In the genomic region with DNA sequence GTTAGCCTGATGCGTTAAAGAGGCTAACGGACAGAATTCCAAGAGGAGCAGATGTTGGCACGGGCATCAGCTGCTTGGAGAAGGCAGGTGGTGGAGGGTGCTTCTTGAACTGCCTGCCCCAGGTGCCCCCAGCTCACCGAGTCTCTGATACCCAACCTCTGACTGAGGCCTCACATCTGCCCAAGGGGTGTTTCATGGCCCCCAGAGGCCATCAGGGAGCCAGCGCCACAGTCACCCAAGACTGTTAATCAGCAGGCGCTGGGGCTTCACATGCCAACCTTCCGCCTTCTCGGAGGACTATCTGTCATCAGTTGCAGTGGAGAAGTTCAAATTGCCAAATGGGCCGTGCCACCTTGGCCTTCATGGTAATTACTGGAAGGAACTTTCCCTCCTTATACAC, we compare ENCODE assay signal across 22 cellular contexts.
DNase-seq lines count a peak whose midpoint lies in the region; ATAC-seq and TF ChIP-seq lines count a peak whose summit lies in the region.
"Had no signal": no experiment of that assay in that cellular context is flagged by ENCODE, and none has a peak within 500 bp of the region (broad histone marks: within the 10 kb centered on the region; RNA-seq: fewer than 3 reads in every experiment).

No MANE protein-coding gene starts in this region.

- no peak overlapping the region for H3K4ac ChIP-seq in neuronal stem cell (ENCODE audit: low read length)

- H3K4me3 ChIP-seq in neuronal stem cell (ENCODE audit: low read length in 2 of 2) = no peak overlapping the region
- H3K4me3 ChIP-seq in upper lobe of right lung = no peak overlapping the region
- H3K4me3 ChIP-seq: A549; BLaER1 treated with 17β-estradiol and CSF1 and Interleukin-3, amounts not matched to agents 10 nM and 100 nM; GM23248; PC-9; SJSA1 had no signal

- H3K79me1 ChIP-seq in neuronal stem cell (ENCODE audit: low read depth, low read length) = no peaks in the 10 kb centered on the region

- DNase-seq in activated naive CD8-positive, alpha-beta T cell treated with anti-CD3 and anti-CD28 coated beads, Interleukin-2, amount 10 ng/mL, durations not matched to agents 7 days and 5 days = peak; percentile 4
- DNase-seq in activated naive CD8-positive, alpha-beta T cell treated with anti-CD3 and anti-CD28 coated beads for 36 hours = no peak
- DNase-seq in neuronal stem cell (ENCODE audit: low spot score) (no peak), upper lobe of right lung (peak; percentile 54), amygdala (lab: John Stamatoyannopoulos, UW) (no peak)
- DNase-seq: AML-193, DMS53, GM23248, H7, KBM-7, NCI-H2029, NCI-H446 treated with DMSO at 0.1 percent for 48 hours, NCI-H526, NCI-H82, PC-9, Right ventricle myocardium superior had no signal

- no peak for TF ChIP-seq CTCF in brain (conservative IDR thresholded peaks at IDR 0.05)
- TF ChIP-seq CTCF in upper lobe of right lung (IDR thresholded peaks at IDR 0.05) = no peak

- WGBS in neuronal stem cell (ENCODE audit: extremely low coverage in 2 of 2, insufficient read length in 2 of 2, insufficient replicate concordance in 1 of 2), 2 donors = no CpG with 5 or more reads among the region's 9 CpGs

- H3K9me3 Mint-ChIP-seq in activated naive CD8-positive, alpha-beta T cell treated with anti-CD3 and anti-CD28 coated beads, Interleukin-2, amount 10 ng/mL, durations not matched to agents 7 days and 5 days = no peaks in the 10 kb centered on the region
- H3K9me3 Mint-ChIP-seq in activated naive CD8-positive, alpha-beta T cell treated with anti-CD3 and anti-CD28 coated beads for 36 hours = no peaks in the 10 kb centered on the region
- peaks cover 0 to 2% (median 0%) of the 10 kb centered on the region in 5 experiments for H3K9me3 Mint-ChIP-seq in brain
- H3K9me3 Mint-ChIP-seq: CD4-positive, alpha-beta T cell had no signal

- H3K27me3 Mint-ChIP-seq in activated naive CD8-positive, alpha-beta T cell treated with anti-CD3 and anti-CD28 coated beads, Interleukin-2, amount 10 ng/mL, durations not matched to agents 7 days and 5 days = no peaks in the 10 kb centered on the region
- H3K27me3 Mint-ChIP-seq in activated naive CD8-positive, alpha-beta T cell treated with anti-CD3 and anti-CD28 coated beads for 36 hours = no peaks in the 10 kb centered on the region
- H3K27me3 Mint-ChIP-seq in brain = peaks cover 4% of the 10 kb centered on the region
- H3K27me3 Mint-ChIP-seq: CD4-positive, alpha-beta T cell had no signal

- peak overlapping the region; percentile 65 for H2BK12ac ChIP-seq in neuronal stem cell (ENCODE audit: low read length)

- H3K27me3 ChIP-seq in neuronal stem cell (ENCODE audit: control insufficient read depth in 3 of 3, insufficient read depth in 3 of 3, low read depth in 1 of 3, low read length in 3 of 3) (no peaks in the 10 kb centered on the region), upper lobe of right lung (no peaks in the 10 kb centered on the region)
- H3K27me3 ChIP-seq: BLaER1 treated with 17β-estradiol and CSF1 and Interleukin-3, amounts not matched to agents 10 nM and 100 nM; SJSA1 had no signal

- H2AFZ ChIP-seq in neuronal stem cell (ENCODE audit: low read length) = no peak overlapping the region
- H2AFZ ChIP-seq: GM23248, PC-9 had no signal

- H3K36me3 ChIP-seq in neuronal stem cell (replicated peaks in 1 of 2; ENCODE audit: control insufficient read depth in 2 of 2, insufficient read depth in 2 of 2, low read length in 2 of 2) (no peaks in the 10 kb centered on the region), upper lobe of right lung (no peaks in the 10 kb centered on the region)
- H3K36me3 ChIP-seq: BLaER1 treated with 17β-estradiol and CSF1 and Interleukin-3, amounts not matched to agents 10 nM and 100 nM; SJSA1 had no signal

- no peaks in the 10 kb centered on the region for H3K36me3 Mint-ChIP-seq in activated naive CD8-positive, alpha-beta T cell treated with anti-CD3 and anti-CD28 coated beads, Interleukin-2, amount 10 ng/mL, durations not matched to agents 7 days and 5 days
- H3K36me3 Mint-ChIP-seq in activated naive CD8-positive, alpha-beta T cell treated with anti-CD3 and anti-CD28 coated beads for 36 hours = no peaks in the 10 kb centered on the region
- no peaks in the 10 kb centered on the region for H3K36me3 Mint-ChIP-seq in brain

- H3K4me1 ChIP-seq in neuronal stem cell (ENCODE audit: control insufficient read depth in 2 of 2, insufficient read depth in 1 of 2, low read depth in 1 of 2, low read length in 2 of 2) (peaks cover 0 to 2% of the 10 kb centered on the region in 2 donors), upper lobe of right lung (no peaks in the 10 kb centered on the region)

- ATAC-seq in activated naive CD8-positive, alpha-beta T cell treated with anti-CD3 and anti-CD28 coated beads, Interleukin-2, amount 10 ng/mL, durations not matched to agents 7 days and 5 days (ENCODE audit: low read depth) = no peak
- ATAC-seq in upper lobe of right lung = no peak
- ATAC-seq in HG03521 (IDR thresholded peaks at IDR 0.05; ENCODE audit: unreplicated experiment) = no peak
- ATAC-seq: A549 had no signal

- POLR2A ChIA-PET in activated naive CD8-positive, alpha-beta T cell treated with anti-CD3 and anti-CD28 coated beads, Interleukin-2, amount 10 ng/mL, durations not matched to agents 7 days and 5 days (lab: Charles Lee) = no interaction called here

- no peak overlapping the region for H3K9ac ChIP-seq in neuronal stem cell (ENCODE audit: low read depth, low read length, poor library complexity)
- H3K9ac ChIP-seq: BLaER1 treated with 17β-estradiol and CSF1 and Interleukin-3, amounts not matched to agents 10 nM and 100 nM; GM23248 had no signal

- H2BK120ac ChIP-seq in neuronal stem cell (ENCODE audit: low read depth, low read length) = no peak overlapping the region

- intact Hi-C loops in upper lobe of right lung (cut with DNase I) = no loop called here

- H3K14ac ChIP-seq in neuronal stem cell (ENCODE audit: low read length) = no peak overlapping the region

- H3K27ac ChIP-seq in neuronal stem cell (replicated peaks; ENCODE audit: low read length) = no peak overlapping the region
- H3K27ac ChIP-seq in upper lobe of right lung = no peak overlapping the region
- H3K27ac ChIP-seq: A549; BLaER1 treated with 17β-estradiol and CSF1 and Interleukin-3, amounts not matched to agents 10 nM and 100 nM; GM23248; PC-9; SJSA1 had no signal

- no peak overlapping the region for H2AK5ac ChIP-seq in neuronal stem cell (ENCODE audit: low read depth, low read length)

- H3K23ac ChIP-seq in neuronal stem cell (ENCODE audit: low read depth, low read length, poor library complexity) = no peak overlapping the region

- no peak overlapping the region for H2BK15ac ChIP-seq in neuronal stem cell (ENCODE audit: low read length)

- no peak overlapping the region for H3K4me2 ChIP-seq in neuronal stem cell (ENCODE audit: insufficient read depth, low read length, poor library complexity, severe bottlenecking)
- H3K4me2 ChIP-seq: A549; BLaER1 treated with 17β-estradiol and CSF1 and Interleukin-3, amounts not matched to agents 10 nM and 100 nM; PC-9 had no signal

- H2BK5ac ChIP-seq in neuronal stem cell (ENCODE audit: low read length) = no peak overlapping the region

- peak overlapping the region; percentile 14 for H3K18ac ChIP-seq in neuronal stem cell (ENCODE audit: low read length)

- H4K8ac ChIP-seq in neuronal stem cell (ENCODE audit: low read depth, low read length) = no peak overlapping the region

- H4K91ac ChIP-seq in neuronal stem cell (ENCODE audit: low read depth, low read length, poor library complexity) = no peak overlapping the region

- no peak overlapping the region for H3K4me3 Mint-ChIP-seq in activated naive CD8-positive, alpha-beta T cell treated with anti-CD3 and anti-CD28 coated beads, Interleukin-2, amount 10 ng/mL, durations not matched to agents 7 days and 5 days
- H3K4me3 Mint-ChIP-seq in activated naive CD8-positive, alpha-beta T cell treated with anti-CD3 and anti-CD28 coated beads for 36 hours = no peak overlapping the region
- no peak overlapping the region for H3K4me3 Mint-ChIP-seq in brain
- H3K4me3 Mint-ChIP-seq: CD4-positive, alpha-beta T cell had no signal

- H3K27ac Mint-ChIP-seq in activated naive CD8-positive, alpha-beta T cell treated with anti-CD3 and anti-CD28 coated beads, Interleukin-2, amount 10 ng/mL, durations not matched to agents 7 days and 5 days = no peak overlapping the region
- H3K27ac Mint-ChIP-seq in activated naive CD8-positive, alpha-beta T cell treated with anti-CD3 and anti-CD28 coated beads for 36 hours = no peak overlapping the region
- peak overlapping the region in 4 of 5 experiments; percentile 17 to 97 (median 31) for H3K27ac Mint-ChIP-seq in brain
- H3K27ac Mint-ChIP-seq: CD4-positive, alpha-beta T cell had no signal

- H3K9me3 ChIP-seq in neuronal stem cell (replicated peaks in 1 of 2; ENCODE audit: control insufficient read depth in 2 of 2, insufficient read depth in 1 of 2, low read depth in 1 of 2, low read length in 2 of 2) (peaks cover 0 to 1% of the 10 kb centered on the region in 2 donors), upper lobe of right lung (no peaks in the 10 kb centered on the region)
- H3K9me3 ChIP-seq: A549, SJSA1 had no signal

- H3K4me1 Mint-ChIP-seq in activated naive CD8-positive, alpha-beta T cell treated with anti-CD3 and anti-CD28 coated beads, Interleukin-2, amount 10 ng/mL, durations not matched to agents 7 days and 5 days = no peaks in the 10 kb centered on the region
- H3K4me1 Mint-ChIP-seq in activated naive CD8-positive, alpha-beta T cell treated with anti-CD3 and anti-CD28 coated beads for 36 hours = no peaks in the 10 kb centered on the region
- peaks cover 68% of the 10 kb centered on the region for H3K4me1 Mint-ChIP-seq in brain

Comparison
In these comparisons a context has a peak if more than half of its experiments do, and no peak if none do; other contexts are left out.
1. DNase-seq: peak in activated naive CD8-positive, alpha-beta T cell treated with anti-CD3 and anti-CD28 coated beads, Interleukin-2, amount 10 ng/mL, durations not matched to agents 7 days and 5 days (single experiment) and upper lobe of right lung (single experiment); none in activated naive CD8-positive, alpha-beta T cell treated with anti-CD3 and anti-CD28 coated beads for 36 hours (single experiment), neuronal stem cell (single experiment) and amygdala (0 of 56).
2. H3K27ac Mint-ChIP-seq: peak in brain (4 of 5); none in activated naive CD8-positive, alpha-beta T cell treated with anti-CD3 and anti-CD28 coated beads, Interleukin-2, amount 10 ng/mL, durations not matched to agents 7 days and 5 days (single experiment) and activated naive CD8-positive, alpha-beta T cell treated with anti-CD3 and anti-CD28 coated beads for 36 hours (single experiment).